Comparison of ENCODE assay signal across 21 cellular contexts in the genomic region with DNA sequence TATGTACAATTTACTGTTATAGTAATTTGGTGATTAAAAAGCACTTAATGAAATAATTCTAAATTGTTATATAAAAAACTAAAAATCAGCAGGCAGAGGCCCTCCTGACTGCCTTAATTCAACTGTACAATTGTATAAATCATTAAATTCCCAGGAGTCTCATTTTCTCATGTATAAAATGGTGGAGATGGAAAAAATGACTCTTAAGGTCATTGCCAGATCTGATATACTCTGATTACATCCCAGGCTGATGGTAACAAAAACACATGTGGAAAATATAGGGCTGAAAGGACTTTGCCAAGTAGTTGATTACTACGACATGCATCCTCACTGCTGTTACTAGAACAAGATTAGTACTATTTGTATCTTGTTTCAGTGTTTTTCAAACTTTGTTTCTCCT.
"Had no signal": no experiment of that assay in that cellular context is flagged by ENCODE, and none has a peak within 500 bp of the region (broad histone marks: within the 10 kb centered on the region; RNA-seq: fewer than 3 reads in every experiment).

No MANE protein-coding gene starts in this region.

- ATAC-seq: activated naive CD4-positive, alpha-beta T cell treated with anti-CD3 and anti-CD28 coated beads, Interleukin-2, amount 50 U/mL, for 72 hours; activated T-cell treated with anti-CD3 and anti-CD28 coated beads, Interleukin-2, amount 50 U/mL, for 4 hours; K562 had no signal

- H3K4me3 ChIP-seq: K562 had no signal

- DNase-seq: activated CD4-positive, alpha-beta memory T cell treated with anti-CD3 and anti-CD28 coated beads for 36 hours; activated CD4-positive, alpha-beta T cell treated with anti-CD3 and anti-CD28 coated beads, Interleukin-2, amount 10 ng/mL, durations not matched to agents 7 days and 5 days; activated CD4-positive, CD25-positive, alpha-beta regulatory T cell; activated CD8-positive, alpha-beta memory T cell treated with anti-CD3 and anti-CD28 coated beads for 24 hours; activated effector memory CD4-positive, alpha-beta T cell treated with anti-CD3 and anti-CD28 coated beads, Interleukin-2, amount 50 U/mL, for 16 hours; activated naive CD4-positive, alpha-beta T cell treated with Interleukin-2 at 50 U/mL for 16 hours; activated T-cell treated with anti-CD3 and anti-CD28 coated beads, Interleukin-2, amount 50 U/mL, for 4 hours; Karpas-422; NCI-H1048; NCI-H146; NCI-H2029 treated with DMSO at 0.1 percent for 48 hours; NCI-H345; NCI-H510A; NCI-H526 treated with DMSO at 0.1 percent for 48 hours; NCI-H82; SHP77 treated with DMSO at 0.1 percent for 48 hours; T-helper 1 cell had no signal

- H3K36me3 Mint-ChIP-seq: activated CD4-positive, alpha-beta memory T cell treated with anti-CD3 and anti-CD28 coated beads for 36 hours; activated naive CD4-positive, alpha-beta T cell treated with anti-CD3 and anti-CD28 coated beads, Interleukin-2, amount 50 U/mL, for 72 hours had no signal

- H3K27ac ChIP-seq: VCaP had no signal

- H3K27me3 Mint-ChIP-seq: activated CD4-positive, alpha-beta memory T cell treated with anti-CD3 and anti-CD28 coated beads for 36 hours; activated CD4-positive, alpha-beta T cell treated with anti-CD3 and anti-CD28 coated beads, Interleukin-2, amount 10 ng/mL, durations not matched to agents 7 days and 5 days had no signal

- FAIRE-seq: K562, RCC 7860 had no signal

- H3K4me3 Mint-ChIP-seq: activated CD4-positive, alpha-beta memory T cell treated with anti-CD3 and anti-CD28 coated beads for 36 hours; activated CD4-positive, alpha-beta T cell treated with anti-CD3 and anti-CD28 coated beads, Interleukin-2, amount 10 ng/mL, durations not matched to agents 7 days and 5 days; activated T-cell treated with anti-CD3 and anti-CD28 coated beads, Interleukin-2, amount 50 U/mL, for 4 hours had no signal

- H3K27ac Mint-ChIP-seq: activated CD4-positive, alpha-beta memory T cell treated with anti-CD3 and anti-CD28 coated beads for 36 hours; activated CD4-positive, alpha-beta T cell treated with anti-CD3 and anti-CD28 coated beads, Interleukin-2, amount 10 ng/mL, durations not matched to agents 7 days and 5 days; activated naive CD4-positive, alpha-beta T cell treated with anti-CD3 and anti-CD28 coated beads, Interleukin-2, amount 50 U/mL, for 72 hours had no signal

- H3K4me1 Mint-ChIP-seq: activated CD4-positive, alpha-beta T cell treated with anti-CD3 and anti-CD28 coated beads, Interleukin-2, amount 10 ng/mL, durations not matched to agents 7 days and 5 days had no signal
